ENCODE assay signal across 1 cellular context in the genomic region with DNA sequence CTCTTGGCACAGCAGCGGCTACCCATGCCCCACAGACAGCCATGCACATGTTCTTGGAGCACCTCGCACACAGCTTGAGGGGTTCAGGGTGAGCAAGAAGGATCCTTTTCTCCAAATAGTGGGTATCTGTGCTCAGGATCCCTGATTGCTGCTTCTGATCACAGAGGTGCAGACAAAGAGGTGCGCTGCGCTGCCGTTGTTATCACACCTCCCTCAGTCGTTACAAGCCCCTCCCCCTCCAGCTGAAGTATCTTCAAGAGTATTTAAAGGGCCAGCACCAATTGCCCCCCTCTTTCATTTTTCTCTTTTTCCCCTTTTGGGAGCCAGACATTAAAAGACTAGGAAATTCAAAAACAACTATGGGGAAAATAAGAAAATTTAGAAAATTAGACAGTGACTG.
TF ChIP-seq lines count a peak whose summit lies in the region.

No MANE protein-coding gene starts in this region.

TF ChIP-seq in GM23338, 12 proteins besides CTCF, POLR2A, EP300 and RAD21:
- TF ChIP-seq POLR2AphosphoS5 (IDR thresholded peaks at IDR 0.05; ENCODE audit: low read depth), result no peak
- no peak for TF ChIP-seq NANOG (IDR thresholded peaks at IDR 0.05; ENCODE audit: borderline replicate concordance)
- TF ChIP-seq JUNB (IDR thresholded peaks at IDR 0.05; ENCODE audit: unreplicated experiment), result no peak
- TF ChIP-seq EZH2phosphoT487 (IDR thresholded peaks at IDR 0.05; ENCODE audit: unreplicated experiment), result no peak
